Comparison of ENCODE assay signal across 9 cellular contexts in genomic region chr3:141243295-141243707, GRCh38. TPM values are rescaled to one million over a fixed set of nuclear protein-coding genes. Genes with fewer than 3 reads are reported as not detected.
DNase-seq lines count a peak whose midpoint lies in the region; TF ChIP-seq lines count a peak whose summit lies in the region.
"Had no signal": no experiment of that assay in that cellular context is flagged by ENCODE, and none has a peak within 500 bp of the region (broad histone marks: within the 10 kb centered on the region; RNA-seq: fewer than 3 reads in every experiment).

No MANE protein-coding gene starts in this region.

- H3K4me3 Mint-ChIP-seq in MCF 10A (ENCODE audit: unreplicated experiment) (no peak overlapping the region), neural progenitor cell (no peak overlapping the region)

- H3K36me3 Mint-ChIP-seq in MCF 10A (ENCODE audit: insufficient read depth, unreplicated experiment) = peaks cover 6% of the 10 kb centered on the region
- peaks cover 12% of the 10 kb centered on the region for H3K36me3 Mint-ChIP-seq in neural progenitor cell

- H3K9me3 ChIP-seq in breast epithelium = no peaks in the 10 kb centered on the region
- H3K9me3 ChIP-seq in neural progenitor cell (ENCODE audit: low read depth) = no peaks in the 10 kb centered on the region

- no peak overlapping the region for H3K9ac ChIP-seq in neural progenitor cell

- peaks cover 3% of the 10 kb centered on the region for H3F3A ChIP-seq in neural progenitor cell (ENCODE audit: low read depth)

- H3K4me1 Mint-ChIP-seq in MCF 10A (ENCODE audit: insufficient read depth, unreplicated experiment) (peaks cover 18% of the 10 kb centered on the region), neural progenitor cell (peaks cover 37% of the 10 kb centered on the region)

- no peaks in the 10 kb centered on the region for H4K20me1 ChIP-seq in neural progenitor cell (ENCODE audit: low read depth)

- H3K9me3 Mint-ChIP-seq in MCF 10A (ENCODE audit: unreplicated experiment) (no peaks in the 10 kb centered on the region), neural progenitor cell (no peaks in the 10 kb centered on the region)

- H3K27me3 ChIP-seq in breast epithelium (no peaks in the 10 kb centered on the region), neural progenitor cell (no peaks in the 10 kb centered on the region)

- H3K4me3 ChIP-seq in breast epithelium (no peak overlapping the region), neural progenitor cell (no peak overlapping the region)

- H3K4me1 ChIP-seq in breast epithelium = no peaks in the 10 kb centered on the region
- H3K4me1 ChIP-seq in neural progenitor cell = peaks cover 13% of the 10 kb centered on the region

- POLR2A ChIA-PET in MCF 10A (lab: Yijun Ruan, JAX) = interaction anchor here (0.8 kb wide), 1 partner anchor 12 kb away, joined by 4 read pairs; the partner anchor contains the start of gene PXYLP1

- intact Hi-C loops in MCF 10A (cut with micrococcal nuclease) (no loop called here), breast epithelium (cut with DNase I; ENCODE audit: low total_unique reads) (no loop called here)

- no peaks in the 10 kb centered on the region for H3K27me3 Mint-ChIP-seq in MCF 10A (ENCODE audit: insufficient read depth, unreplicated experiment)
- H3K27me3 Mint-ChIP-seq in neural progenitor cell (ENCODE audit: insufficient read depth, low read depth) = peaks cover 3% of the 10 kb centered on the region

- BruUV-seq in MCF 10A (replicated peaks; lab: Mats Ljungman, UMichigan) = no TSS peak

- DNase-seq in MCF 10A (ENCODE audit: unreplicated experiment) (peak; percentile 17), breast epithelium (ENCODE audit: low spot score in 2 of 2) (no peak), neural progenitor cell (ENCODE audit: low spot score) (no peak), NCI-H510A (lab: John Stamatoyannopoulos, UW) (no peak), HK-2 (ENCODE audit: unreplicated experiment) (no peak), NCI-H1048 (lab: John Stamatoyannopoulos, UW) (no peak), LoVo (ENCODE audit: low spot score) (no peak)
- peak; percentile 63 for DNase-seq in activated naive CD8-positive, alpha-beta T cell treated with anti-CD3 and anti-CD28 coated beads, Interleukin-2, amount 50 U/mL, for 16 hours (ENCODE audit: low read depth, low spot score)
- DNase-seq: NCI-H1694 had no signal

- H3K27ac ChIP-seq in breast epithelium (no peak overlapping the region), neural progenitor cell (no peak overlapping the region)

- H3K4me2 ChIP-seq in neural progenitor cell = no peak overlapping the region

- H3K27ac Mint-ChIP-seq in MCF 10A (ENCODE audit: low read depth, unreplicated experiment) (peak overlapping the region; percentile 53), neural progenitor cell (peak overlapping the region; percentile 27)

- no peaks in the 10 kb centered on the region for H3K79me2 ChIP-seq in neural progenitor cell (ENCODE audit: low read depth)

- TF ChIP-seq POLR2A in breast epithelium (IDR thresholded peaks at IDR 0.05) = no peak

- no peak overlapping the region for H2AFZ ChIP-seq in neural progenitor cell (replicated peaks)

- H3K36me3 ChIP-seq in breast epithelium (no peaks in the 10 kb centered on the region), neural progenitor cell (no peaks in the 10 kb centered on the region)

- CTCF ChIA-PET in MCF 10A (lab: Yijun Ruan, JAX) = interaction anchor here (0.6 to 1.2 kb wide), 3 partner anchors 12 to 1937 kb away, joined by 3 to 9 read pairs (median 3); partner anchors contain the start of gene PXYLP1

- TF ChIP-seq CTCF in MCF 10A (IDR thresholded peaks at IDR 0.05; ENCODE audit: unreplicated experiment) (no peak), breast epithelium (IDR thresholded peaks at IDR 0.05) (no peak), neural progenitor cell (IDR thresholded peaks at IDR 0.05) (no peak)

RNA-seq across cellular contexts. Expression of gene PXYLP1, which starts 11.7 kb away (rescaled TPM):
- total RNA-seq in MCF 10A (2022) (2.1 and 5.4 TPM in 2 replicates), breast epithelium (10 to 100 TPM; 10.7 to 20.8 (median 19.0) TPM), neural progenitor cell (ENCODE audit: low replicate concordance) (30.5 and 36.3 TPM in 2 replicates)

Comparison
In these comparisons a context has a peak if more than half of its experiments do, and no peak if none do; other contexts are left out.
1. DNase-seq: peak in MCF 10A (single experiment) and activated naive CD8-positive, alpha-beta T cell treated with anti-CD3 and anti-CD28 coated beads, Interleukin-2, amount 50 U/mL, for 16 hours (single experiment); none in breast epithelium (0 of 2), neural progenitor cell (single experiment), NCI-H510A (single experiment), HK-2 (single experiment), NCI-H1048 (single experiment) and LoVo (single experiment).